In the genomic region with DNA sequence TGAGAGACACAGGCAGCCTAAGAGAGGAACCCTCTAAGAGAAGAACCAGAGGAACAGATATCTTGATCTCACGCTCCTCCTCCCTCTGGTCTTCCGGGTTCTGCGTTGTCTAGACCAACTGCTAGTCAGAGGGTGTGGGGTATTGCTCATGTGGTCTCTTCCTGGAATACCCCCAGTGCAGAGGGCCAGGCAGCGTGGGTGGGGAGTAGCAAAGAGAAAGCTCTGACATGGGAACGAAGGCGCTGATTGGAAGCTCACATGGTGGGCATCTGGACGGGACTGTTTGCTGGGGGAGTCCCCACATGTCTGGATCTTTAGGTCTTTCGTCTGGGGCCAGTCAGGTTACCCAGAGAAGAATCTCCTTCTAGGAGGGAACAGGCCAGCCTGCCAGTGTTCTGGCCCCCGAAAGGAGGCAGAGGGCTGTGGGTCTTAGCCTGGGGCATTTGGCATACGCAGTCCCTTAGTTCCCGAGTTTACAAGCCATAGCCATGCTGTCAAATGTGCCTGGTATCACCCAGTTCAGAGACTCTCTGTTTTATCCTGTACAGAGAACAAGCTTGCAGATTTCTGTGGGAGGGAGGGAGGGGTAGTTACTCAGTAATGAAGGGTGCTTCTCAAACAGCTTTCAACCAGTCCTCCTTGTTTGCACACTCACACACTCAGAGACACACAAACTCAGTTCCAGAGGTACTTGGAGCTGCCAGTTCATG, we compare ENCODE assay signal across 8 cellular contexts. TPM values are rescaled to one million over a fixed set of nuclear protein-coding genes. Genes with fewer than 3 reads are reported as not detected.
A peak's percentile ranks its signal among the peaks of the same experiment; 100 is the strongest.
DNase-seq lines count a peak whose midpoint lies in the region; ATAC-seq and TF ChIP-seq lines count a peak whose summit lies in the region.

No MANE protein-coding gene starts in this region.

- in situ Hi-C loops in G401 (cut with HindIII; ENCODE audit: low sequenced_read_pairs), result no loop called here

- no peaks in the 10 kb centered on the region for H3K27me3 Mint-ChIP-seq in activated T-cell treated with anti-CD3 and anti-CD28 coated beads, Interleukin-2, amount 50 U/mL, for 4 hours (ENCODE audit: low read depth)

- H3K4me2 ChIP-seq in smooth muscle cell, result peak overlapping the region; percentile 71

- H3F3A ChIP-seq in smooth muscle cell (ENCODE audit: low read depth), result peaks cover 4% of the 10 kb centered on the region

- H3K9ac ChIP-seq in smooth muscle cell (ENCODE audit: low read depth), result peak overlapping the region; percentile 61

- peaks cover 43% of the 10 kb centered on the region for H3K4me1 Mint-ChIP-seq in activated T-cell treated with anti-CD3 and anti-CD28 coated beads, Interleukin-2, amount 50 U/mL, for 4 hours (ENCODE audit: low read depth)

- no peaks in the 10 kb centered on the region for H3K36me3 ChIP-seq in KOPT-K1 (ENCODE audit: insufficient read depth, low read length)
- no peaks in the 10 kb centered on the region for H3K36me3 ChIP-seq in smooth muscle cell (ENCODE audit: low read depth)
- H3K36me3 ChIP-seq in esophagus squamous epithelium, result no peaks in the 10 kb centered on the region

- peak overlapping the region; percentile 51 for H3K27ac ChIP-seq in KOPT-K1 (ENCODE audit: low read depth, low read length, poor library complexity, severe bottlenecking)
- peak overlapping the region; percentile 85 for H3K27ac ChIP-seq in smooth muscle cell (ENCODE audit: low read depth)
- peak overlapping the region in 2 of 4 donors; percentile 44 to 52 for H3K27ac ChIP-seq in esophagus squamous epithelium

- TF ChIP-seq CTCF in smooth muscle cell (IDR thresholded peaks at IDR 0.05; ENCODE audit: borderline replicate concordance, insufficient read depth, poor library complexity, severe bottlenecking) (no peak), esophagus squamous epithelium (IDR thresholded peaks at IDR 0.05) (no peak)

- DNase-seq in activated T-cell treated with anti-CD3 and anti-CD28 coated beads, Interleukin-2, amount 50 U/mL, for 4 hours, result peak; percentile 84
- DNase-seq in smooth muscle cell (lab: John Stamatoyannopoulos, UW; ENCODE audit: unreplicated experiment) (peak; percentile 21), G401 (ENCODE audit: low spot score) (no peak), esophagus squamous epithelium (lab: John Stamatoyannopoulos, UW) (no peak)

- H3K4me1 ChIP-seq in smooth muscle cell (ENCODE audit: low read depth), result no peaks in the 10 kb centered on the region
- peaks cover 5 to 19% (median 9%) of the 10 kb centered on the region in 3 donors for H3K4me1 ChIP-seq in esophagus squamous epithelium

- H2AFZ ChIP-seq in smooth muscle cell (ENCODE audit: low read depth), result peak overlapping the region; percentile 26

- H3K27me3 ChIP-seq in smooth muscle cell (ENCODE audit: low read depth), result no peaks in the 10 kb centered on the region
- no peaks in the 10 kb centered on the region for H3K27me3 ChIP-seq in esophagus squamous epithelium

- TF ChIP-seq POLR2A in esophagus squamous epithelium (IDR thresholded peaks at IDR 0.05), result no peak

- intact Hi-C loops in esophagus squamous epithelium (cut with DNase I), result no loop called here

- no peaks in the 10 kb centered on the region for H4K20me1 ChIP-seq in smooth muscle cell (ENCODE audit: low read depth)

- H3K79me2 ChIP-seq in smooth muscle cell (ENCODE audit: low read depth), result no peaks in the 10 kb centered on the region

- no peaks in the 10 kb centered on the region for H3K9me3 Mint-ChIP-seq in activated T-cell treated with anti-CD3 and anti-CD28 coated beads, Interleukin-2, amount 50 U/mL, for 4 hours

- peak overlapping the region; percentile 71 for H3K4me3 Mint-ChIP-seq in activated T-cell treated with anti-CD3 and anti-CD28 coated beads, Interleukin-2, amount 50 U/mL, for 4 hours

- H3K9me3 ChIP-seq in KOPT-K1 (ENCODE audit: insufficient read depth, low read length, poor library complexity, severe bottlenecking) (no peaks in the 10 kb centered on the region), smooth muscle cell (replicated peaks; ENCODE audit: low read depth) (no peaks in the 10 kb centered on the region), esophagus squamous epithelium (no peaks in the 10 kb centered on the region)

- H3K4me3 ChIP-seq in smooth muscle cell (no peak overlapping the region), esophagus squamous epithelium (no peak overlapping the region)

- 41% methylated on average over 11 of the region's 11 CpGs for WGBS in smooth muscle cell (ENCODE audit: low lambda C conversion rate)
- 71 to 81% methylated on average over 7 of the region's 11 CpGs for WGBS in esophagus squamous epithelium, 2 donors

- no peaks in the 10 kb centered on the region for H3K36me3 Mint-ChIP-seq in activated T-cell treated with anti-CD3 and anti-CD28 coated beads, Interleukin-2, amount 50 U/mL, for 4 hours (ENCODE audit: insufficient read depth)

- ATAC-seq in GM18502 (IDR thresholded peaks at IDR 0.05; ENCODE audit: poor library complexity, unreplicated experiment) (peak; percentile 91), HG02642 (IDR thresholded peaks at IDR 0.05; ENCODE audit: poor library complexity, unreplicated experiment) (no peak), GM21737 (IDR thresholded peaks at IDR 0.05; ENCODE audit: unreplicated experiment) (no peak)
- peak; percentile 94 to 95 for ATAC-seq in activated T-cell treated with anti-CD3 and anti-CD28 coated beads, Interleukin-2, amount 50 U/mL, for 4 hours

RNA-seq across cellular contexts. Expression of a gene that starts 18.3 kb away (rescaled TPM):
- total RNA-seq in activated T-cell treated with anti-CD3 and anti-CD28 coated beads, Interleukin-2, amount 50 U/mL, for 4 hours, result 10 to 100 TPM; 20.7 to 28.7 (median 24.1) TPM
- total RNA-seq in smooth muscle cell (1.3 and 1.8 TPM in 2 replicates), esophagus squamous epithelium (10 to 100 TPM in 1 of 4 donors, 1 to 10 TPM in 3; 6.4 to 47.7 (median 8.1) TPM)
- 1.9 TPM in 2 replicates for polyA plus RNA-seq in smooth muscle cell
- total RNA-seq in G401 (2014; rRNA removed; shearing (Covaris generic)), result 4.7 and 44.7 TPM in 2 replicates

Comparison
In these comparisons a context has a peak if more than half of its experiments do, and no peak if none do; other contexts are left out.
1. ATAC-seq: peak in GM18502 (single experiment) and activated T-cell treated with anti-CD3 and anti-CD28 coated beads, Interleukin-2, amount 50 U/mL, for 4 hours (2 of 2); none in HG02642 (single experiment) and GM21737 (single experiment).
2. DNase-seq: peak in activated T-cell treated with anti-CD3 and anti-CD28 coated beads, Interleukin-2, amount 50 U/mL, for 4 hours (single experiment) and smooth muscle cell (single experiment); none in G401 (single experiment) and esophagus squamous epithelium (single experiment).